26 cellular contexts compared by ENCODE assay signal in genomic region chr11:97419729-97420128, GRCh38.
DNase-seq lines count a peak whose midpoint lies in the region; ATAC-seq, FAIRE-seq and TF ChIP-seq lines count a peak whose summit lies in the region.
"Had no signal": no experiment of that assay in that cellular context is flagged by ENCODE, and none has a peak within 500 bp of the region (broad histone marks: within the 10 kb centered on the region; RNA-seq: fewer than 3 reads in every experiment).

No MANE protein-coding gene starts in this region.

- H4K20me1 ChIP-seq in HepG2 (ENCODE audit: insufficient read depth, low read length), result no peaks in the 10 kb centered on the region
- H4K20me1 ChIP-seq in K562 (replicated peaks; ENCODE audit: control insufficient read depth, insufficient read depth, low read length), result no peaks in the 10 kb centered on the region
- H4K20me1 ChIP-seq: BLaER1 treated with 17β-estradiol and CSF1 and Interleukin-3, amounts not matched to agents 10 nM and 100 nM had no signal

- BruUV-seq in HepG2 (replicated peaks; lab: Mats Ljungman, UMichigan) (no TSS peak), K562 (replicated peaks; lab: Mats Ljungman, UMichigan) (no TSS peak)

- H2AFZ ChIP-seq in HepG2 (ENCODE audit: low read length) (no peak overlapping the region), K562 (ENCODE audit: low read depth, low read length) (no peak overlapping the region)

- H3K36me3 ChIP-seq in HepG2 (replicated peaks in 1 of 2; ENCODE audit: control insufficient read depth in 1 of 2, insufficient read depth in 2 of 2, low read length in 2 of 2), result no peaks in the 10 kb centered on the region
- no peaks in the 10 kb centered on the region for H3K36me3 ChIP-seq in right lobe of liver
- H3K36me3 ChIP-seq in K562 (ENCODE audit: control insufficient read depth, insufficient read depth, low read length), result no peaks in the 10 kb centered on the region
- H3K36me3 ChIP-seq: BLaER1 treated with 17β-estradiol and CSF1 and Interleukin-3, amounts not matched to agents 10 nM and 100 nM had no signal

- H3K36me3 Mint-ChIP-seq in T-helper 17 cell (ENCODE audit: low read depth), result no peaks in the 10 kb centered on the region
- H3K36me3 Mint-ChIP-seq: CD8-positive, alpha-beta T cell had no signal

- H3K4me1 ChIP-seq in HepG2 (ENCODE audit: insufficient read depth, low read length) (no peaks in the 10 kb centered on the region), right lobe of liver (no peaks in the 10 kb centered on the region), K562 (replicated peaks in 1 of 2; ENCODE audit: control insufficient read depth in 2 of 2, insufficient read depth in 2 of 2, low read length in 2 of 2) (no peaks in the 10 kb centered on the region)
- H3K4me1 ChIP-seq: A549; BLaER1 treated with 17β-estradiol and CSF1 and Interleukin-3, amounts not matched to agents 10 nM and 100 nM; Caco-2 had no signal

- H3K27ac Mint-ChIP-seq in T-helper 17 cell, result no peak overlapping the region
- H3K27ac Mint-ChIP-seq: B cell; CD4-positive, alpha-beta T cell; CD8-positive, alpha-beta T cell had no signal

- H3K79me2 ChIP-seq in HepG2 (ENCODE audit: insufficient read depth, low read length), result no peaks in the 10 kb centered on the region
- H3K79me2 ChIP-seq in K562 (ENCODE audit: control insufficient read depth, insufficient read depth, low read length), result no peaks in the 10 kb centered on the region

- H3K27ac ChIP-seq in HepG2 (ENCODE audit: extremely low read length, insufficient read depth, low read length) (no peak overlapping the region), right lobe of liver (no peak overlapping the region), K562 (ENCODE audit: extremely low read depth, low read depth, low read length) (no peak overlapping the region)
- H3K27ac ChIP-seq: 22Rv1; A549; BLaER1 treated with 17β-estradiol and CSF1 and Interleukin-3, amounts not matched to agents 10 nM and 100 nM; C4-2B had no signal

- H3K9me1 ChIP-seq in K562 (ENCODE audit: control insufficient read depth, insufficient read depth, low read length), result no peaks in the 10 kb centered on the region

- TF ChIP-seq RAD21 in HepG2 (CRISPR knock-in tag; IDR thresholded peaks at IDR 0.05), result no peak
- no peak for TF ChIP-seq RAD21 in K562 (CRISPR knock-in tag; conservative IDR thresholded peaks at IDR 0.05 in 1 of 2, IDR thresholded peaks at IDR 0.05 in 1 of 2)

- no peak for TF ChIP-seq CTCF in HepG2 (CRISPR knock-in tag; IDR thresholded peaks at IDR 0.05)
- TF ChIP-seq CTCF in right lobe of liver (IDR thresholded peaks at IDR 0.05), result no peak
- no peak for TF ChIP-seq CTCF in K562 (IDR thresholded peaks at IDR 0.05 in 2 of 3, conservative IDR thresholded peaks at IDR 0.05 in 1 of 3; ENCODE audit: insufficient read depth in 2 of 3, low read depth in 1 of 3, low read length in 3 of 3)

- TF ChIP-seq EP300 in HepG2 (IDR thresholded peaks at IDR 0.05; ENCODE audit: low read depth in 2 of 2, low read length in 2 of 2) (no peak), HepG2 (CRISPR knock-in tag; IDR thresholded peaks at IDR 0.05; ENCODE audit: borderline replicate concordance) (no peak), K562 (IDR thresholded peaks at IDR 0.05; ENCODE audit: low read length) (no peak)

- no peak overlapping the region for H3K9ac ChIP-seq in HepG2 (ENCODE audit: insufficient read depth, low read depth, low read length)
- H3K9ac ChIP-seq in K562 (ENCODE audit: insufficient read depth in 1 of 2, low read depth in 2 of 2, low read length in 2 of 2), result no peak overlapping the region
- H3K9ac ChIP-seq: BLaER1 treated with 17β-estradiol and CSF1 and Interleukin-3, amounts not matched to agents 10 nM and 100 nM had no signal

- CTCF ChIA-PET in HepG2 (lab: Yijun Ruan, JAX; ENCODE audit: low intra/inter-chr PET ratio, low total read pairs), result no interaction called here
- CTCF ChIA-PET in K562 (lab: Yijun Ruan, JAX; ENCODE audit: low intra/inter-chr PET ratio), result no interaction called here

- FAIRE-seq in HepG2 (lab: Jason Lieb, UNC), result no peak
- no peak for FAIRE-seq in K562 (lab: Jason Lieb, UNC)
- peak; percentile 45 for FAIRE-seq in endometrium (lab: Jason Lieb, UNC)
- FAIRE-seq: A549, GM12878, GM12892, GM18507 had no signal

- H3K4me3 Mint-ChIP-seq in T-helper 17 cell, result no peak overlapping the region
- H3K4me3 Mint-ChIP-seq: B cell; CD4-positive, alpha-beta T cell; CD8-positive, alpha-beta T cell had no signal

- H3K9me3 ChIP-seq in HepG2 (ENCODE audit: low read length) (no peaks in the 10 kb centered on the region), right lobe of liver (no peaks in the 10 kb centered on the region), K562 (replicated peaks; ENCODE audit: control insufficient read depth, insufficient read depth, low read depth, low read length) (no peaks in the 10 kb centered on the region; the same call in 1 of the 2 replicates), T-helper 17 cell (ENCODE audit: control insufficient read depth, low read length, poor library complexity, severe bottlenecking) (no peaks in the 10 kb centered on the region)
- H3K9me3 ChIP-seq: A549; BLaER1 treated with 17β-estradiol and CSF1 and Interleukin-3, amounts not matched to agents 10 nM and 100 nM; Caco-2 had no signal

- intact Hi-C loops in HepG2 (cut with micrococcal nuclease; ENCODE audit: unreplicated experiment), result no loop called here
- intact Hi-C loops in right lobe of liver (cut with DNase I), result no loop called here
- intact Hi-C loops in K562 (cut with micrococcal nuclease), result no loop called here
- intact Hi-C loops in Right ventricle myocardium inferior (cut with DNase I), result no loop called here

- no peak overlapping the region for H3K4me3 ChIP-seq in HepG2 (replicated peaks in 1 of 3; ENCODE audit: insufficient read depth in 1 of 3, low read depth in 2 of 3, low read length in 3 of 3)
- H3K4me3 ChIP-seq in right lobe of liver, result no peak overlapping the region
- no peak overlapping the region for H3K4me3 ChIP-seq in K562
- H3K4me3 ChIP-seq: A549; BLaER1 treated with 17β-estradiol and CSF1 and Interleukin-3, amounts not matched to agents 10 nM and 100 nM; GM12878 had no signal

- no peaks in the 10 kb centered on the region for H3K27me3 ChIP-seq in HepG2 (ENCODE audit: control insufficient read depth in 1 of 2, insufficient read depth in 2 of 2, low read length in 2 of 2)
- H3K27me3 ChIP-seq in right lobe of liver, result no peaks in the 10 kb centered on the region
- no peaks in the 10 kb centered on the region for H3K27me3 ChIP-seq in K562 (ENCODE audit: control insufficient read depth in 2 of 2, insufficient read depth in 2 of 2, low read length in 2 of 2)
- H3K27me3 ChIP-seq: BLaER1 treated with 17β-estradiol and CSF1 and Interleukin-3, amounts not matched to agents 10 nM and 100 nM had no signal

- TF ChIP-seq POLR2A in HepG2 (IDR thresholded peaks at IDR 0.05; ENCODE audit: insufficient read depth in 1 of 2, low read depth in 2 of 2, low read length in 2 of 2), result no peak
- no peak for TF ChIP-seq POLR2A in right lobe of liver (IDR thresholded peaks at IDR 0.05)
- TF ChIP-seq POLR2A in K562 (conservative IDR thresholded peaks at IDR 0.05), result no peak

- ATAC-seq in HepG2 (no peak), right lobe of liver (no peak), K562 (no peak), Right ventricle myocardium inferior (no peak), T-helper 17 cell (no peak)
- ATAC-seq: A549; CD8-positive, alpha-beta T cell; GM12878 had no signal

- no peak overlapping the region for H3K4me2 ChIP-seq in HepG2 (ENCODE audit: low read depth, low read length)
- no peak overlapping the region for H3K4me2 ChIP-seq in K562 (ENCODE audit: insufficient read depth, low read length)
- H3K4me2 ChIP-seq: A549; BLaER1 treated with 17β-estradiol and CSF1 and Interleukin-3, amounts not matched to agents 10 nM and 100 nM had no signal

- no peaks in the 10 kb centered on the region for H3K4me1 Mint-ChIP-seq in T-helper 17 cell
- H3K4me1 Mint-ChIP-seq: B cell had no signal

- no peaks in the 10 kb centered on the region for H3K27me3 Mint-ChIP-seq in T-helper 17 cell
- H3K27me3 Mint-ChIP-seq: B cell; CD4-positive, alpha-beta T cell had no signal

- DNase-seq in HepG2 (ENCODE audit: low spot score), result no peak
- no peak for DNase-seq in right lobe of liver
- no peak for DNase-seq in K562 (ENCODE audit: extremely low read depth in 1 of 4, low spot score in 3 of 4)
- no peak for DNase-seq in Right ventricle myocardium inferior (ENCODE audit: missing footprints)
- no peak for DNase-seq in T-helper 17 cell
- DNase-seq: AML-193; Caco-2; Calu3; CD4-positive, alpha-beta T cell; CD8-positive, alpha-beta T cell; DMS 273 treated with DMSO at 0.1 percent for 48 hours; DMS153; DMS53; DMS79; DND-41; EL; GDM1 had no signal

- POLR2A ChIA-PET in HepG2 (lab: Yijun Ruan, JAX) (no interaction called here), K562 (lab: Yijun Ruan, JAX) (no interaction called here)

- in situ Hi-C loops in HepG2 (cut with HindIII; ENCODE audit: extremely low pct_ligation_motif_present, low pct_unique_long_range_greater_than_20kb) (no loop called here), K562 (cut with MboI) (no loop called here)

TF ChIP-seq in HepG2, 621 proteins besides CTCF, POLR2A, EP300 and RAD21 (continues in another document):
- no peak for TF ChIP-seq YY1 (IDR thresholded peaks at IDR 0.05; ENCODE audit: insufficient read depth, insufficient replicate concordance, low read depth, low read length)

TF ChIP-seq in K562, 482 proteins besides CTCF, POLR2A, EP300 and RAD21:
- TF ChIP-seq POLR2B (IDR thresholded peaks at IDR 0.05; ENCODE audit: low read depth, partially characterized antibody), result no peak
- TF ChIP-seq FOXA1 (IDR thresholded peaks at IDR 0.05; ENCODE audit: borderline replicate concordance), result no peak
- peak; percentile 39 for TF ChIP-seq MAFF (IDR thresholded peaks at IDR 0.05; ENCODE audit: low read length)
- TF ChIP-seq C11orf30 (IDR thresholded peaks at IDR 0.05; ENCODE audit: low read depth), result peak; percentile 48; the same call in 1 of the 2 replicates
- TF ChIP-seq ZNF316 (IDR thresholded peaks at IDR 0.05), result peak; percentile 79
- peak; percentile 46; the same call in 1 of the 2 replicates for TF ChIP-seq MAFK (IDR thresholded peaks at IDR 0.05; ENCODE audit: low read length)

Comparison
In these comparisons a context has a peak if more than half of its experiments do, and no peak if none do; other contexts are left out.
1. Of the 241 proteins assayed by ChIP-seq in both HepG2 and K562: peak only in HepG2: none; only in K562: none; in both: MAFF and MAFK; in neither: 239.